In genomic region chr10:132160231-132160630, GRCh38 we compare ENCODE assay signal across 2 cellular contexts. TPM values are rescaled to one million over a fixed set of nuclear protein-coding genes. Genes with fewer than 3 reads are reported as not detected.
"Had no signal": no experiment of that assay in that cellular context is flagged by ENCODE, and none has a peak within 500 bp of the region (broad histone marks: within the 10 kb centered on the region; RNA-seq: fewer than 3 reads in every experiment).

No MANE protein-coding gene starts in this region.

RNA-seq across cellular contexts. Expression of gene DPYSL4, which starts 26.5 kb away (rescaled TPM):
- total RNA-seq: HT-29, SJCRH30 had no signal
